1 cellular context compared by ENCODE assay signal in the genomic region with DNA sequence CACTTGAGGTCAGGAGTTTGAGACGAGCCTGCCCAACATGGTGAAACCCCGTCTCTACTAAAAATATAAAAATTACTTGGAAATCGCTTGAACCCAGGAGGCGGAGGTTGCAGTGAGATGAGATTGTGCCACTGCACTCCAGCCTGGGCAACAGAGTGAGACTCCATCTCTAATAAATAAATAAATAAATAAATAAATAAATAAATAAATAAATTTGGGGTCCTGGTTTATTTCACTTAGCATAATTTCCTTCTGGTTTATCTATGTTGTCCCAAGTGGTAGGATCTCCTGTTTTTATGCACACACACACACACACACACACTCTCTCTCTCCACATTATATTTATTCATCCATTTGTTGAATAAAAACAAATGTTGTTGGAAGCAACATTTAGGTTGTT.
TF ChIP-seq lines count a peak whose summit lies in the region.

No MANE protein-coding gene starts in this region.

TF ChIP-seq in HEK293, 187 proteins besides CTCF, POLR2A, EP300 and RAD21 (continued from another document):
- TF ChIP-seq ZNF518A (tag by site-specific recombination; conservative IDR thresholded peaks at IDR 0.05; ENCODE audit: low read depth), result peak; percentile 85
- peak; percentile 56; the same call in 1 of the 2 replicates for TF ChIP-seq GFI1B (tag by site-specific recombination; IDR thresholded peaks at IDR 0.05)
- 0 out of 2 replicates have a peak, but pooled peaks have one; percentile 20 for TF ChIP-seq ZNF580 (tag by site-specific recombination; IDR thresholded peaks at IDR 0.05)
- TF ChIP-seq OVOL3 (tag by site-specific recombination; IDR thresholded peaks at IDR 0.05), result 0 out of 2 replicates have a peak, but pooled peaks have one; percentile 32
- 0 out of 2 replicates have a peak, but pooled peaks have one; percentile 46 for TF ChIP-seq ZNF501 (tag by site-specific recombination; IDR thresholded peaks at IDR 0.05)
- TF ChIP-seq ZNF140 (tag by site-specific recombination; IDR thresholded peaks at IDR 0.05), result peak; percentile 50; the same call in 1 of the 2 replicates
- TF ChIP-seq ZNF510 (tag by site-specific recombination; IDR thresholded peaks at IDR 0.05; ENCODE audit: insufficient replicate concordance), result peak; percentile 48
- TF ChIP-seq ZNF560 (tag by site-specific recombination; IDR thresholded peaks at IDR 0.05; ENCODE audit: borderline replicate concordance), result peak; percentile 44; the same call in 1 of the 2 replicates
- 0 out of 2 replicates have a peak, but pooled peaks have one; percentile 20 for TF ChIP-seq RBAK (tag by site-specific recombination; IDR thresholded peaks at IDR 0.05)
- TF ChIP-seq ZBTB11 (tag by site-specific recombination; conservative IDR thresholded peaks at IDR 0.05; ENCODE audit: low read depth), result peak; percentile 76
- TF ChIP-seq ZNF555 (tag by site-specific recombination; conservative IDR thresholded peaks at IDR 0.05), result peak; percentile 83
- TF ChIP-seq ZBTB8A (tag by site-specific recombination; IDR thresholded peaks at IDR 0.05), result peak; percentile 76
- TF ChIP-seq AEBP2 (tag by site-specific recombination; IDR thresholded peaks at IDR 0.05; ENCODE audit: borderline replicate concordance), result 0 out of 2 replicates have a peak, but pooled peaks have one; percentile 15
- peak; percentile 92 for TF ChIP-seq ZNF394 (tag by site-specific recombination; IDR thresholded peaks at IDR 0.05; ENCODE audit: borderline replicate concordance)
- TF ChIP-seq ZNF654 (tag by site-specific recombination; IDR thresholded peaks at IDR 0.05; ENCODE audit: low read depth), result 0 out of 2 replicates have a peak, but pooled peaks have one; percentile 27
- peak; percentile 86 for TF ChIP-seq ZNF426 (tag by site-specific recombination; IDR thresholded peaks at IDR 0.05)
- 0 out of 2 replicates have a peak, but pooled peaks have one; percentile 30 for TF ChIP-seq ZNF121 (tag by site-specific recombination; IDR thresholded peaks at IDR 0.05)
- peak; percentile 37; the same call in 1 of the 2 replicates for TF ChIP-seq ZNF202 (tag by site-specific recombination; IDR thresholded peaks at IDR 0.05; ENCODE audit: borderline replicate concordance)
- TF ChIP-seq ZNF664 (tag by site-specific recombination; IDR thresholded peaks at IDR 0.05), result peak; percentile 62; the same call in 1 of the 2 replicates
